In the genomic region with DNA sequence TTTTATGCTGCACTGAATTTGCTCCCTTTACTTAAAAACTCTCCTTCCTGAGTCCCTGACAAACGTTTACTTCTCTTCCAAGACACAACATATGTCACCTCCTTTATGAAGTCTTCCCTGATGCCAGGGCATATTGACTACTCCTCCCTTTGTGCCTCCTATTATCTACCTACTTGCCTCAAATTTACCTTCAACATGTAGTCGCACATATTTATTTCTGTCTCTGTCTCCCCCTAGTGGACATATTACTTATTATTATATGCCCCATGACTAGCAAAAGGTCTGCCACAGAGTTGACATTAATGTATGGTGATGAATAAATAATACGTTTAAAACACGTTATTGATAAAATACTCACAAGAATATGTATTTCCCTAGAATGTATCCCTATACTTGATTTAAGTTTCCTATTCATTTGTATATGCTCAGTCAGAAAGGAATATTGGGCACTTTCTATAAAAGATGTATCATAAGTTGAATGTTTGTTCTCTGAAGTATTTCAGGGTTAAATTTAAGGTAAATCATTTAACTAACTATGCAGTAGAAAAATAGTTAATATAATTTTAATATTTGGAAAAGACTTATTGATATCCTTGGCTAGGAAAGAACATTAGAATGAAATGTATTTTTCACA, we compare ENCODE assay signal across 8 cellular contexts.
DNase-seq lines count a peak whose midpoint lies in the region; ATAC-seq and TF ChIP-seq lines count a peak whose summit lies in the region.

No MANE protein-coding gene starts in this region.

- no peaks in the 10 kb centered on the region for H3K36me3 Mint-ChIP-seq in chondrocyte (ENCODE audit: low read depth)

- DNase-seq in DMS114 treated with DMSO at 0.1 percent for 48 hours (lab: John Stamatoyannopoulos, UW; ENCODE audit: unreplicated experiment) (peak; percentile 42), GM20000 (ENCODE audit: low spot score) (peak; percentile 10), NCI-H69 (lab: John Stamatoyannopoulos, UW) (peak; percentile 78), chondrocyte (ENCODE audit: low spot score) (no peak), myocyte (ENCODE audit: low read depth) (peak; percentile 28), UCSD-AML1 (lab: John Stamatoyannopoulos, UW; ENCODE audit: unreplicated experiment) (no peak), GM19240 (ENCODE audit: insufficient read length, low spot score) (no peak)

- TF ChIP-seq CTCF in GM20000 (IDR thresholded peaks at IDR 0.05; ENCODE audit: extremely low read depth, missing control alignments) (peak; percentile 17), chondrocyte (IDR thresholded peaks at IDR 0.05) (peak; percentile 96)

- H3K4me1 Mint-ChIP-seq in chondrocyte (ENCODE audit: low read depth) = peaks cover 13% of the 10 kb centered on the region

- ATAC-seq in HG03469 (IDR thresholded peaks at IDR 0.05; ENCODE audit: unreplicated experiment) = peak; percentile 91

- no peaks in the 10 kb centered on the region for H3K27me3 Mint-ChIP-seq in chondrocyte (ENCODE audit: low read depth)

- H3K9me3 Mint-ChIP-seq in chondrocyte (ENCODE audit: low read depth) = peaks cover 5% of the 10 kb centered on the region

- H3K27ac Mint-ChIP-seq in chondrocyte (ENCODE audit: unreplicated experiment) = no peak overlapping the region

- no peak overlapping the region for H3K4me3 Mint-ChIP-seq in chondrocyte (ENCODE audit: unreplicated experiment)

Comparison
In these comparisons a context has a peak if more than half of its experiments do, and no peak if none do; other contexts are left out.
1. DNase-seq: peak in DMS114 treated with DMSO at 0.1 percent for 48 hours (single experiment), GM20000 (single experiment), NCI-H69 (single experiment) and myocyte (single experiment); none in chondrocyte (single experiment), UCSD-AML1 (single experiment) and GM19240 (single experiment).